ENCODE assay signal across 14 cellular contexts in genomic region chr5:103441523-103441922, GRCh38.
A peak's percentile ranks its signal among the peaks of the same experiment; 100 is the strongest.
DNase-seq lines count a peak whose midpoint lies in the region; ATAC-seq and TF ChIP-seq lines count a peak whose summit lies in the region.
"Had no signal": no experiment of that assay in that cellular context is flagged by ENCODE, and none has a peak within 500 bp of the region (broad histone marks: within the 10 kb centered on the region; RNA-seq: fewer than 3 reads in every experiment).

No MANE protein-coding gene starts in this region.

- peak; percentile 20 for TF ChIP-seq CTCF in GM12865 (IDR thresholded peaks at IDR 0.05; ENCODE audit: insufficient read depth, low read depth, low read length, missing control alignments)
- TF ChIP-seq CTCF in fibroblast of mammary gland (conservative IDR thresholded peaks at IDR 0.05; ENCODE audit: control insufficient read depth, insufficient read depth, low read depth, low read length) = peak; percentile 10

- ATAC-seq in HG03378 (IDR thresholded peaks at IDR 0.05; ENCODE audit: unreplicated experiment) (no peak), HG02763 (IDR thresholded peaks at IDR 0.05; ENCODE audit: unreplicated experiment) (no peak), HG02870 (IDR thresholded peaks at IDR 0.05; ENCODE audit: unreplicated experiment) (no peak)
- ATAC-seq: activated CD4-positive, alpha-beta T cell treated with anti-CD3 and anti-CD28 coated beads for 36 hours; CD8-positive, alpha-beta T cell; right cardiac atrium had no signal

- DNase-seq in AML-193 (lab: John Stamatoyannopoulos, UW) (peak; percentile 17 to 25), GM12865 (ENCODE audit: low read depth) (no peak), NCI-H69 (lab: John Stamatoyannopoulos, UW) (peak; percentile 28), fibroblast of mammary gland (ENCODE audit: low read depth) (no peak), DMS79 treated with DMSO at 0.1 percent for 48 hours (lab: John Stamatoyannopoulos, UW) (no peak)
- DNase-seq: activated CD4-positive, alpha-beta T cell treated with anti-CD3 and anti-CD28 coated beads for 36 hours; CD8-positive, alpha-beta T cell; NCI-H2081; right cardiac atrium; substantia nigra; T-helper 1 cell had no signal

- H3K4me3 ChIP-seq in GM12865 (ENCODE audit: low read depth, low read length) (no peak overlapping the region), fibroblast of mammary gland (ENCODE audit: control insufficient read depth, low read depth, low read length) (no peak overlapping the region)

Comparison
In these comparisons a context has a peak if more than half of its experiments do, and no peak if none do; other contexts are left out.
1. DNase-seq: peak in AML-193 (2 of 2) and NCI-H69 (single experiment); none in GM12865 (single experiment), fibroblast of mammary gland (single experiment) and DMS79 treated with DMSO at 0.1 percent for 48 hours (single experiment).